ENCODE assay signal across 11 cellular contexts in genomic region chr7:55099086-55099831, GRCh38.
A peak's percentile ranks its signal among the peaks of the same experiment; 100 is the strongest.
DNase-seq lines count a peak whose midpoint lies in the region; FAIRE-seq and TF ChIP-seq lines count a peak whose summit lies in the region.
"Had no signal": no experiment of that assay in that cellular context is flagged by ENCODE, and none has a peak within 500 bp of the region (broad histone marks: within the 10 kb centered on the region; RNA-seq: fewer than 3 reads in every experiment).

No MANE protein-coding gene starts in this region.

- H3K36me3 ChIP-seq in keratinocyte (ENCODE audit: control insufficient read depth in 2 of 2, extremely low read depth in 1 of 2, insufficient read depth in 2 of 2, low read length in 2 of 2) (peaks cover 6 to 32% of the 10 kb centered on the region in 2 experiments), stomach (no peaks in the 10 kb centered on the region)

- peak; percentile 79 for FAIRE-seq in keratinocyte (lab: Jason Lieb, UNC)

- peaks cover 4% of the 10 kb centered on the region for H3K9me1 ChIP-seq in keratinocyte (ENCODE audit: control insufficient read depth, extremely low read depth, insufficient read depth, low read length)

- H3K79me2 ChIP-seq in keratinocyte (ENCODE audit: control insufficient read depth, insufficient read depth, low read length) = peaks cover 96% of the 10 kb centered on the region

- H3K9me3 Mint-ChIP-seq in HFFc6 (no peaks in the 10 kb centered on the region), immature natural killer cell (no peaks in the 10 kb centered on the region)
- H3K9me3 Mint-ChIP-seq in activated T-helper 2 cell treated with anti-CD3 and anti-CD28 coated beads, Interferon-gamma antibody, Interleukin-2, Interleukin-4, amounts not matched to agents 10 μg/mL and 5 μg/mL and 100 μg/mL, durations not matched to agents 14 hours and 24 hours and 36 hours = no peaks in the 10 kb centered on the region
- H3K9me3 Mint-ChIP-seq: activated T-helper 17 cell treated with anti-CD3 and anti-CD28 coated beads, Interleukin-2, amount 50 U/mL, for 72 hours had no signal

- H3K4me1 Mint-ChIP-seq in HFFc6 (ENCODE audit: low read depth) (peaks cover 72% of the 10 kb centered on the region), immature natural killer cell (no peaks in the 10 kb centered on the region)
- no peaks in the 10 kb centered on the region for H3K4me1 Mint-ChIP-seq in activated T-helper 2 cell treated with anti-CD3 and anti-CD28 coated beads, Interferon-gamma antibody, Interleukin-2, Interleukin-4, amounts not matched to agents 10 μg/mL and 5 μg/mL and 100 μg/mL, durations not matched to agents 14 hours and 24 hours and 36 hours (ENCODE audit: low read depth)
- H3K4me1 Mint-ChIP-seq: activated T-helper 17 cell treated with anti-CD3 and anti-CD28 coated beads, Interleukin-2, amount 50 U/mL, for 72 hours had no signal

- TF ChIP-seq POLR2A in stomach (IDR thresholded peaks at IDR 0.05) = no peak

- TF ChIP-seq CTCF in HFFc6 (IDR thresholded peaks at IDR 0.05) = no peak
- TF ChIP-seq CTCF in keratinocyte (optimal IDR thresholded peaks at IDR 0.05 in 1 of 3, IDR thresholded peaks at IDR 0.05 in 1 of 3, conservative IDR thresholded peaks at IDR 0.05 in 1 of 3; ENCODE audit: extremely low read depth in 1 of 3, insufficient read depth in 2 of 3, low read length in 3 of 3) = no peak
- no peak for TF ChIP-seq CTCF in stomach (IDR thresholded peaks at IDR 0.05)

- intact Hi-C loops in stomach (cut with DNase I; ENCODE audit: low total_unique reads) = no loop called here
- intact Hi-C loops in activated T-helper 2 cell treated with anti-CD3 and anti-CD28 coated beads, Interferon-gamma antibody, Interleukin-2, Interleukin-4, amounts not matched to agents 10 μg/mL and 5 μg/mL and 100 μg/mL, durations not matched to agents 14 hours and 24 hours and 36 hours (cut with micrococcal nuclease) = no loop called here

- H3K4me2 ChIP-seq in keratinocyte (ENCODE audit: control insufficient read depth, extremely low read depth, insufficient read depth, low read depth, low read length) = peak overlapping the region; percentile 67

- H3K27ac Mint-ChIP-seq in HFFc6 (peak overlapping the region; percentile 72), immature natural killer cell (no peak overlapping the region)
- H3K27ac Mint-ChIP-seq in activated T-helper 2 cell treated with anti-CD3 and anti-CD28 coated beads, Interferon-gamma antibody, Interleukin-2, Interleukin-4, amounts not matched to agents 10 μg/mL and 5 μg/mL and 100 μg/mL, durations not matched to agents 14 hours and 24 hours and 36 hours = no peak overlapping the region
- H3K27ac Mint-ChIP-seq: activated T-helper 17 cell treated with anti-CD3 and anti-CD28 coated beads, Interleukin-2, amount 50 U/mL, for 72 hours had no signal

- H3K36me3 Mint-ChIP-seq in HFFc6 (ENCODE audit: low read depth) (peaks cover 13% of the 10 kb centered on the region), immature natural killer cell (no peaks in the 10 kb centered on the region)
- H3K36me3 Mint-ChIP-seq in activated T-helper 2 cell treated with anti-CD3 and anti-CD28 coated beads, Interferon-gamma antibody, Interleukin-2, Interleukin-4, amounts not matched to agents 10 μg/mL and 5 μg/mL and 100 μg/mL, durations not matched to agents 14 hours and 24 hours and 36 hours (ENCODE audit: low read depth) = no peaks in the 10 kb centered on the region

- H3K27ac ChIP-seq in keratinocyte (ENCODE audit: control insufficient read depth, insufficient read depth, low read length) (peak overlapping the region; percentile 65), stomach (peak overlapping the region in 4 of 5 donors; percentile 23 to 78 (median 68))

- H3K27me3 ChIP-seq in keratinocyte (ENCODE audit: control insufficient read depth, extremely low read depth, insufficient read depth, low read length) (no peaks in the 10 kb centered on the region), stomach (no peaks in the 10 kb centered on the region)

- dilution Hi-C loops in keratinocyte (cut with MboI; ENCODE audit: extremely low pct_ligation_motif_present, low sequenced_read_pairs) = no loop called here

- peaks cover 85% of the 10 kb centered on the region for H3K4me1 ChIP-seq in keratinocyte (ENCODE audit: control insufficient read depth, extremely low read depth, insufficient read depth, low read length)
- peaks cover 11 to 67% (median 37%) of the 10 kb centered on the region in 4 donors for H3K4me1 ChIP-seq in stomach

- H3K27me3 Mint-ChIP-seq in HFFc6 (ENCODE audit: insufficient read depth) (0 out of 2 replicates have a peak, but pooled peaks cover 3% of the 10 kb centered on the region), immature natural killer cell (ENCODE audit: low read depth in 3 of 3) (peaks cover 2 to 8% (median 4%) of the 10 kb centered on the region in 3 donors)
- H3K27me3 Mint-ChIP-seq in activated T-helper 2 cell treated with anti-CD3 and anti-CD28 coated beads, Interferon-gamma antibody, Interleukin-2, Interleukin-4, amounts not matched to agents 10 μg/mL and 5 μg/mL and 100 μg/mL, durations not matched to agents 14 hours and 24 hours and 36 hours (ENCODE audit: low read depth) = peaks cover 19% of the 10 kb centered on the region

- no peak overlapping the region for H3K4me3 ChIP-seq in keratinocyte (ENCODE audit: control insufficient read depth in 2 of 3, extremely low read depth in 1 of 3, insufficient read depth in 2 of 3, low read depth in 1 of 3, low read length in 3 of 3)
- no peak overlapping the region for H3K4me3 ChIP-seq in stomach

- H2AFZ ChIP-seq in keratinocyte (ENCODE audit: control insufficient read depth, low read length) = no peak overlapping the region

- no peak for DNase-seq in HFFc6
- DNase-seq in cerebellar cortex (ENCODE audit: low spot score) = peak; percentile 11
- DNase-seq in keratinocyte (ENCODE audit: low read depth, low spot score) = no peak
- DNase-seq in stomach = no peak
- no peak for DNase-seq in DMS153 treated with DMSO at 0.1 percent for 48 hours (lab: John Stamatoyannopoulos, UW; ENCODE audit: unreplicated experiment)
- no peak for DNase-seq in COLO829 (ENCODE audit: low spot score)
- no peak for DNase-seq in activated T-helper 2 cell treated with anti-CD3 and anti-CD28 coated beads, Interferon-gamma antibody, Interleukin-2, Interleukin-4, amounts not matched to agents 10 μg/mL and 5 μg/mL and 100 μg/mL, durations not matched to agents 14 hours and 24 hours and 36 hours (ENCODE audit: low spot score)
- DNase-seq in immature natural killer cell = no peak
- DNase-seq: mesendoderm; stimulated activated naive CD4-positive, alpha-beta T cell treated with Interleukin-2 at 50 U/mL for 16 hours had no signal

- H3K9ac ChIP-seq in keratinocyte (ENCODE audit: control insufficient read depth, extremely low read depth, insufficient read depth, low read length) = peak overlapping the region; percentile 56

- H3K4me3 Mint-ChIP-seq in HFFc6 (peak overlapping the region; percentile 18), immature natural killer cell (no peak overlapping the region)
- no peak overlapping the region for H3K4me3 Mint-ChIP-seq in activated T-helper 2 cell treated with anti-CD3 and anti-CD28 coated beads, Interferon-gamma antibody, Interleukin-2, Interleukin-4, amounts not matched to agents 10 μg/mL and 5 μg/mL and 100 μg/mL, durations not matched to agents 14 hours and 24 hours and 36 hours (ENCODE audit: low read depth)
- H3K4me3 Mint-ChIP-seq: activated T-helper 17 cell treated with anti-CD3 and anti-CD28 coated beads, Interleukin-2, amount 50 U/mL, for 72 hours had no signal

- no peak for TF ChIP-seq EP300 in stomach (IDR thresholded peaks at IDR 0.05)

- H4K20me1 ChIP-seq in keratinocyte (ENCODE audit: control insufficient read depth, extremely low read depth, insufficient read depth, low read length) = peaks cover 30% of the 10 kb centered on the region

- H3K9me3 ChIP-seq in keratinocyte (ENCODE audit: control insufficient read depth, low read depth, low read length) (no peaks in the 10 kb centered on the region), stomach (no peaks in the 10 kb centered on the region)

- 54 to 80% (median 73%) methylated on average over 9 of the region's 9 CpGs for WGBS in stomach, 5 donors
